8 cellular contexts compared by ENCODE assay signal in genomic region chr17:64504769-64505319, GRCh38. TPM values are rescaled to one million over a fixed set of nuclear protein-coding genes. Genes with fewer than 3 reads are reported as not detected.
A peak's percentile ranks its signal among the peaks of the same experiment; 100 is the strongest.
DNase-seq lines count a peak whose midpoint lies in the region; ATAC-seq and TF ChIP-seq lines count a peak whose summit lies in the region.

No MANE protein-coding gene starts in this region.

- peaks cover 53 to 54% of the 10 kb centered on the region in 2 donors for H3K36me3 Mint-ChIP-seq in naive B cell

- TF ChIP-seq CTCF in colonic mucosa (IDR thresholded peaks at IDR 0.05) (no peak), GM13977 (IDR thresholded peaks at IDR 0.05; ENCODE audit: extremely low read depth, insufficient read depth, missing control alignments) (no peak)

- peak overlapping the region; percentile 98 for H3K27ac ChIP-seq in colonic mucosa

- peaks cover 0 to 5% (median 0%) of the 10 kb centered on the region in 7 donors for H3K9me3 Mint-ChIP-seq in naive B cell

- intact Hi-C loops in colonic mucosa (cut with DNase I): no loop called here

- no peaks in the 10 kb centered on the region for H3K27me3 ChIP-seq in colonic mucosa

- H3K4me1 ChIP-seq in colonic mucosa: peaks cover 8% of the 10 kb centered on the region

- H3K4me3 Mint-ChIP-seq in naive B cell: peak overlapping the region; percentile 97 to 100 (median 100)

- no peak for ATAC-seq in naive B cell (ENCODE audit: low read depth in 2 of 2)
- ATAC-seq in HG03439 (IDR thresholded peaks at IDR 0.05; ENCODE audit: unreplicated experiment): no peak
- ATAC-seq in HG03442 (IDR thresholded peaks at IDR 0.05; ENCODE audit: unreplicated experiment): no peak

- H3K36me3 ChIP-seq in colonic mucosa: peaks cover 36% of the 10 kb centered on the region

- peak overlapping the region; percentile 89 for H3K4me3 ChIP-seq in colonic mucosa

- no peaks in the 10 kb centered on the region for H3K27me3 Mint-ChIP-seq in naive B cell

- in situ Hi-C loops in GM13977 (cut with MboI; ENCODE audit: low pct_unique_long_range_greater_than_20kb, low sequenced_read_pairs, unreplicated experiment): no loop called here

- DNase-seq in CD1c-positive myeloid dendritic cell (ENCODE audit: extremely low spot score) (peak; percentile 28), M059J (ENCODE audit: low read depth) (peak; percentile 57), colonic mucosa (no peak), naive B cell (peak; percentile 11), NCI-H146 treated with DMSO at 0.1 percent for 48 hours (lab: John Stamatoyannopoulos, UW; ENCODE audit: unreplicated experiment) (no peak), GM13977 (ENCODE audit: low spot score) (no peak)

- peak overlapping the region; percentile 80 to 100 (median 100) for H3K27ac Mint-ChIP-seq in naive B cell

- no peaks in the 10 kb centered on the region for H3K9me3 ChIP-seq in colonic mucosa

- H3K9ac ChIP-seq in colonic mucosa (ENCODE audit: low read depth in 2 of 2, low read length in 2 of 2): peak overlapping the region; percentile 98 to 99

- peaks cover 46 to 55% (median 54%) of the 10 kb centered on the region in 3 donors for H3K4me1 Mint-ChIP-seq in naive B cell

RNA-seq across cellular contexts. Expression of gene DDX5, which starts 1.2 kb away (rescaled TPM):
- 245 and 267 TPM in 2 replicates for total RNA-seq in M059J (2014; rRNA removed; shearing (Covaris generic))
- 100 to 1,000 TPM; 369 to 444 TPM for total RNA-seq in colonic mucosa
- 1,000 to 10,000 TPM; 1,301 to 1,824 (median 1,519) TPM for polyA plus RNA-seq in naive B cell (ENCODE audit: low read depth in 6 of 6)

RNA-seq across cellular contexts. Expression of gene CEP95, which starts 1.9 kb away (rescaled TPM):
- total RNA-seq in M059J (2014; rRNA removed; shearing (Covaris generic)): 8.2 and 14.0 TPM in 2 replicates
- total RNA-seq in colonic mucosa: 10 to 100 TPM; 26.4 to 28.5 TPM
- polyA plus RNA-seq in naive B cell (ENCODE audit: low read depth in 6 of 6): 10 to 100 TPM; 11.8 to 21.2 (median 14.7) TPM

RNA-seq across cellular contexts. Expression of gene POLG2, which starts 8.0 kb away (rescaled TPM):
- total RNA-seq in M059J (2014; rRNA removed; shearing (Covaris generic)): 7.7 and 7.9 TPM in 2 replicates
- 10 to 100 TPM; 10.5 to 12.3 TPM for total RNA-seq in colonic mucosa
- 10 to 100 TPM in 3 of 6 donors, 1 to 10 TPM in 3; 8.5 to 14.1 (median 9.9) TPM for polyA plus RNA-seq in naive B cell (ENCODE audit: low read depth in 6 of 6)

RNA-seq across cellular contexts. Expression of gene MILR1, which starts 55.9 kb away (rescaled TPM):
- 2.7 and 6.3 TPM in 2 replicates for total RNA-seq in M059J (2014; rRNA removed; shearing (Covaris generic))
- total RNA-seq in colonic mucosa: 1 to 10 TPM; 2.0 to 5.3 TPM
- polyA plus RNA-seq in naive B cell (ENCODE audit: low read depth in 6 of 6): 10 to 100 TPM in 3 of 6 donors, 1 to 10 TPM in 3; 5.7 to 52.7 (median 15.9) TPM

Comparison
In these comparisons a context has a peak if more than half of its experiments do, and no peak if none do; other contexts are left out.
1. DNase-seq: peak in CD1c-positive myeloid dendritic cell (single experiment), M059J (single experiment) and naive B cell (single experiment); none in colonic mucosa (single experiment), NCI-H146 treated with DMSO at 0.1 percent for 48 hours (single experiment) and GM13977 (single experiment).